1 cellular context compared by ENCODE assay signal in the genomic region with DNA sequence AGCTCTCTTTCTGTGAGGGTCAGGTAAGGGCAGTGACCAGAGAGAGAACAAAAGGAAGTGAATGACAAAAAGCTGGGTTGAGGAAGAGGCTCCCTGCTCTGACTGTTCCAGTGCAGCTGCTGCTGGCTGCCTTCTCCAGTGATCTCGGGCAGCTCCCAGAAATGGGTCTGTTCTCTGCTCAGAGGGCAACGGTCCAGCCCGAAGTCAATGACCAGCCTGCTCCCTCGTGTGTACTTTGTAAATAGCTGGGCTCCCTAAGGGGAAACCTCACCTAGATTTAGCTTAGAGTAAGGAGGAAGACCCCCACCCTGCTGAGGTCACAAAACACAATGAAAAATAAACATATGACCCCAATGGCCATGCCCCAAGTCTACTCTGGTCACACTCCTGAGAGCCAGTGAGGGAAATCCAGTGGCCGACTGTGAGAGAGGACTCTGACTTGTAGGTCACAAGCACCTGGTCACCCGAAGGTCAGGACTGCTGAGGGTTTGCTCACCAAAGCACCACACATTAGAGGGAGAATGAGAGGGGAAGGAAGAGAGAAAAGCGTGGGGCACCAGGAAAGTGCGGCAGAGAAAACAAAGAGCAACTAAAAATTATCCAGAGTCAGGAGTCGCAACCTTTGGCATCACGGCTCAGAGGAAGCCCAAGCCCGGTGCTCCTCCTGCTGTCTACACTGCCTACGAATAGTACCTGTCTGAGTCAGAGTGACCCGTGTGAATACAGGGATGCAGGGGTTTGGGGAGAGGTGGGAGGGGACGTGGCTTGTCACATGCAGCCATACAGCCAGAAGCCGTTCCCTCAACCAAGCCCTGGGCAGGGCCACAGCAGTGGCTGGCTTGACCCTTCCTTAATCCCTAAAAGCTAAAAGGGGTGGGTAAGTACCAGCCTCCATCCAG.
TF ChIP-seq lines count a peak whose summit lies in the region.

No MANE protein-coding gene starts in this region.

TF ChIP-seq in GM23338, 12 proteins besides CTCF, POLR2A, EP300 and RAD21 (continued from another document):
- no peak for TF ChIP-seq ZNF462 (CRISPR knock-in tag; IDR thresholded peaks at IDR 0.05)
- TF ChIP-seq, protein P1, sequence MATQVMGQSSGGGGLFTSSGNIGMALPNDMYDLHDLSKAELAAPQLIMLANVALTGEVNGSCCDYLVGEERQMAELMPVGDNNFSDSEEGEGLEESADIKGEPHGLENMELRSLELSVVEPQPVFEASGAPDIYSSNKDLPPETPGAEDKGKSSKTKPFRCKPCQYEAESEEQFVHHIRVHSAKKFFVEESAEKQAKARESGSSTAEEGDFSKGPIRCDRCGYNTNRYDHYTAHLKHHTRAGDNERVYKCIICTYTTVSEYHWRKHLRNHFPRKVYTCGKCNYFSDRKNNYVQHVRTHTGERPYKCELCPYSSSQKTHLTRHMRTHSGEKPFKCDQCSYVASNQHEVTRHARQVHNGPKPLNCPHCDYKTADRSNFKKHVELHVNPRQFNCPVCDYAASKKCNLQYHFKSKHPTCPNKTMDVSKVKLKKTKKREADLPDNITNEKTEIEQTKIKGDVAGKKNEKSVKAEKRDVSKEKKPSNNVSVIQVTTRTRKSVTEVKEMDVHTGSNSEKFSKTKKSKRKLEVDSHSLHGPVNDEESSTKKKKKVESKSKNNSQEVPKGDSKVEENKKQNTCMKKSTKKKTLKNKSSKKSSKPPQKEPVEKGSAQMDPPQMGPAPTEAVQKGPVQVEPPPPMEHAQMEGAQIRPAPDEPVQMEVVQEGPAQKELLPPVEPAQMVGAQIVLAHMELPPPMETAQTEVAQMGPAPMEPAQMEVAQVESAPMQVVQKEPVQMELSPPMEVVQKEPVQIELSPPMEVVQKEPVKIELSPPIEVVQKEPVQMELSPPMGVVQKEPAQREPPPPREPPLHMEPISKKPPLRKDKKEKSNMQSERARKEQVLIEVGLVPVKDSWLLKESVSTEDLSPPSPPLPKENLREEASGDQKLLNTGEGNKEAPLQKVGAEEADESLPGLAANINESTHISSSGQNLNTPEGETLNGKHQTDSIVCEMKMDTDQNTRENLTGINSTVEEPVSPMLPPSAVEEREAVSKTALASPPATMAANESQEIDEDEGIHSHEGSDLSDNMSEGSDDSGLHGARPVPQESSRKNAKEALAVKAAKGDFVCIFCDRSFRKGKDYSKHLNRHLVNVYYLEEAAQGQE (IDR thresholded peaks at IDR 0.05; ENCODE audit: unreplicated experiment): no peak
- TF ChIP-seq, protein P2, sequence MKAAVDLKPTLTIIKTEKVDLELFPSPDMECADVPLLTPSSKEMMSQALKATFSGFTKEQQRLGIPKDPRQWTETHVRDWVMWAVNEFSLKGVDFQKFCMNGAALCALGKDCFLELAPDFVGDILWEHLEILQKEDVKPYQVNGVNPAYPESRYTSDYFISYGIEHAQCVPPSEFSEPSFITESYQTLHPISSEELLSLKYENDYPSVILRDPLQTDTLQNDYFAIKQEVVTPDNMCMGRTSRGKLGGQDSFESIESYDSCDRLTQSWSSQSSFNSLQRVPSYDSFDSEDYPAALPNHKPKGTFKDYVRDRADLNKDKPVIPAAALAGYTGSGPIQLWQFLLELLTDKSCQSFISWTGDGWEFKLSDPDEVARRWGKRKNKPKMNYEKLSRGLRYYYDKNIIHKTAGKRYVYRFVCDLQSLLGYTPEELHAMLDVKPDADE (IDR thresholded peaks at IDR 0.05): no peak
- no peak for TF ChIP-seq STAT1 (IDR thresholded peaks at IDR 0.05; ENCODE audit: unreplicated experiment)
- no peak for TF ChIP-seq EZH2phosphoT487 (IDR thresholded peaks at IDR 0.05; ENCODE audit: unreplicated experiment)
- TF ChIP-seq NANOG (IDR thresholded peaks at IDR 0.05; ENCODE audit: borderline replicate concordance): no peak
- no peak for TF ChIP-seq EZH2 (IDR thresholded peaks at IDR 0.05; ENCODE audit: low read depth, unreplicated experiment)
- TF ChIP-seq ZNF114 (CRISPR knock-in tag; IDR thresholded peaks at IDR 0.05): no peak
- no peak for TF ChIP-seq ZNF331 (CRISPR knock-in tag; IDR thresholded peaks at IDR 0.05; ENCODE audit: low read depth)
- TF ChIP-seq JUNB (IDR thresholded peaks at IDR 0.05; ENCODE audit: unreplicated experiment): no peak
- no peak for TF ChIP-seq CREB1 (CRISPR knock-in tag; IDR thresholded peaks at IDR 0.05; ENCODE audit: low read depth)
